In genomic region chr5:133896873-133897272, GRCh38 we compare ENCODE assay signal across 23 cellular contexts.
"Had no signal": no experiment of that assay in that cellular context is flagged by ENCODE, and none has a peak within 500 bp of the region (broad histone marks: within the 10 kb centered on the region; RNA-seq: fewer than 3 reads in every experiment).

No MANE protein-coding gene starts in this region.

- ATAC-seq: activated CD8-positive, alpha-beta T cell treated with anti-CD3 and anti-CD28 coated beads, Interleukin-2, amount 10 ng/mL, durations not matched to agents 7 days and 5 days; PC-3; SK-N-SH treated with all-trans-retinoic acid at 6 μM for 48 hours had no signal

- H3K36me3 Mint-ChIP-seq: activated naive CD8-positive, alpha-beta T cell treated with anti-CD3 and anti-CD28 coated beads for 36 hours had no signal

- H3K36me3 ChIP-seq: SJSA1 had no signal

- H3K27ac ChIP-seq: SJSA1 had no signal

- H3K4me3 Mint-ChIP-seq: activated CD8-positive, alpha-beta T cell treated with anti-CD3 and anti-CD28 coated beads, Interleukin-2, amount 10 ng/mL, durations not matched to agents 7 days and 5 days; activated naive CD4-positive, alpha-beta T cell treated with anti-CD3 and anti-CD28 coated beads for 36 hours; activated naive CD8-positive, alpha-beta T cell treated with anti-CD3 and anti-CD28 coated beads for 36 hours had no signal

- FAIRE-seq: RCC 7860 had no signal

- H3K4me3 ChIP-seq: SJSA1 had no signal

- DNase-seq: activated CD4-positive, alpha-beta T cell treated with anti-CD3 and anti-CD28 coated beads for 48 hours; activated CD4-positive, alpha-beta T cell treated with anti-CD3 and anti-CD28 coated beads, Interleukin-2, amount 50 U/mL, for 4 hours; activated CD4-positive, CD25-positive, alpha-beta regulatory T cell treated with anti-CD3 and anti-CD28 coated beads, Interleukin-2, amount 50 U/mL, for 72 hours; activated CD8-positive, alpha-beta memory T cell treated with anti-CD3 and anti-CD28 coated beads, Interleukin-2, amount 50 U/mL, for 48 hours; activated CD8-positive, alpha-beta T cell treated with anti-CD3 and anti-CD28 coated beads, Interleukin-2, amount 10 ng/mL, durations not matched to agents 7 days and 5 days; activated effector memory CD4-positive, alpha-beta T cell treated with anti-CD3 and anti-CD28 coated beads, Interleukin-2, amount 50 U/mL, for 16 hours; activated naive CD4-positive, alpha-beta T cell treated with anti-CD3 and anti-CD28 coated beads for 36 hours; activated naive CD8-positive, alpha-beta T cell treated with anti-CD3 and anti-CD28 coated beads for 36 hours; activated T-cell treated with anti-CD3 and anti-CD28 coated beads, Interleukin-2, amount 50 U/mL, for 1 hour; KG1; NCI-H1105; NCI-H1436; NCI-H187; NCI-H2081; NCI-H510A treated with DMSO at 0.1 percent for 48 hours; NCI-H69; NK-92 treated with Interleukin-12 subunit alpha and Interleukin-12 subunit beta, amount 100 ng/mL, for 24 hours; PC-3; SHP77; SW 1271 had no signal

- H3K4me1 ChIP-seq: SJSA1 had no signal

- H3K9me3 Mint-ChIP-seq: activated naive CD4-positive, alpha-beta T cell treated with anti-CD3 and anti-CD28 coated beads for 36 hours; activated naive CD8-positive, alpha-beta T cell treated with anti-CD3 and anti-CD28 coated beads for 36 hours had no signal

- H3K9me3 ChIP-seq: SJSA1 had no signal

- H3K27me3 Mint-ChIP-seq: activated naive CD8-positive, alpha-beta T cell treated with anti-CD3 and anti-CD28 coated beads for 36 hours had no signal

- H3K27ac Mint-ChIP-seq: activated CD8-positive, alpha-beta T cell treated with anti-CD3 and anti-CD28 coated beads, Interleukin-2, amount 10 ng/mL, durations not matched to agents 7 days and 5 days; activated naive CD4-positive, alpha-beta T cell treated with anti-CD3 and anti-CD28 coated beads for 36 hours; activated naive CD8-positive, alpha-beta T cell treated with anti-CD3 and anti-CD28 coated beads for 36 hours had no signal
